Comparison of ENCODE assay signal across 2 cellular contexts in the genomic region with DNA sequence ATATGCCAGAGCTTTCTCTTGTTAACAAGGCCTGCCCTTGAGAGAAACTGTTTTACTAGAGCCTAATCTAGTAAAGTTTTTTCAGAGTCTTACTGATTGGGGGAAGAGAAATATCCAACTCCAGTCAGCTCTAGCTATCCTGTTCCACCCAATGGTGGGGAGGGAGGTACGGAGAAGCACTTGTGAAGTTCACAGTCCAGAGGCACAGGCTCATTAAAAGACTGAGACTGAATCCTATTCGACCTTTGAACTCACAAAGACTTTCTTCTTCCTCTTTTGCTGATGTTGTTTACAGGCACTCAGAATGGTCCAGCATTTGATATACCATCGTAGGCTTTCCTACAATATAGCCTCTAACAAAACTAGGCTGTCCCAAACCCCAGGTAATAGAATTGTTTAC.
A peak's percentile ranks its signal among the peaks of the same experiment; 100 is the strongest.
TF ChIP-seq lines count a peak whose summit lies in the region.

No MANE protein-coding gene starts in this region.

TF ChIP-seq in HepG2, 621 proteins besides CTCF, POLR2A, EP300 and RAD21:
- TF ChIP-seq SAP130 (CRISPR knock-in tag; IDR thresholded peaks at IDR 0.05; ENCODE audit: low read depth) (0 out of 2 replicates have a peak, but pooled peaks have one; percentile 11), HNF4A (CRISPR knock-in tag; IDR thresholded peaks at IDR 0.05) (peak; percentile 65), ZNF251 (CRISPR knock-in tag; IDR thresholded peaks at IDR 0.05) (no peak), FOXA3 (CRISPR knock-in tag; IDR thresholded peaks at IDR 0.05) (0 out of 2 replicates have a peak, but pooled peaks have one; percentile 9)

TF ChIP-seq in K562, 482 proteins besides CTCF, POLR2A, EP300 and RAD21:
- TF ChIP-seq ZNF507 (tag; conservative IDR thresholded peaks at IDR 0.05): no peak
- no peak for TF ChIP-seq PHF20 (IDR thresholded peaks at IDR 0.05; ENCODE audit: partially characterized antibody)
- TF ChIP-seq, protein P1, sequence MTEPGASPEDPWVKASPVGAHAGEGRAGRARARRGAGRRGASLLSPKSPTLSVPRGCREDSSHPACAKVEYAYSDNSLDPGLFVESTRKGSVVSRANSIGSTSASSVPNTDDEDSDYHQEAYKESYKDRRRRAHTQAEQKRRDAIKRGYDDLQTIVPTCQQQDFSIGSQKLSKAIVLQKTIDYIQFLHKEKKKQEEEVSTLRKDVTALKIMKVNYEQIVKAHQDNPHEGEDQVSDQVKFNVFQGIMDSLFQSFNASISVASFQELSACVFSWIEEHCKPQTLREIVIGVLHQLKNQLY (CRISPR knock-in tag; conservative IDR thresholded peaks at IDR 0.05): no peak
- no peak for TF ChIP-seq NUFIP1 (IDR thresholded peaks at IDR 0.05; ENCODE audit: partially characterized antibody)
- TF ChIP-seq, protein P2, sequence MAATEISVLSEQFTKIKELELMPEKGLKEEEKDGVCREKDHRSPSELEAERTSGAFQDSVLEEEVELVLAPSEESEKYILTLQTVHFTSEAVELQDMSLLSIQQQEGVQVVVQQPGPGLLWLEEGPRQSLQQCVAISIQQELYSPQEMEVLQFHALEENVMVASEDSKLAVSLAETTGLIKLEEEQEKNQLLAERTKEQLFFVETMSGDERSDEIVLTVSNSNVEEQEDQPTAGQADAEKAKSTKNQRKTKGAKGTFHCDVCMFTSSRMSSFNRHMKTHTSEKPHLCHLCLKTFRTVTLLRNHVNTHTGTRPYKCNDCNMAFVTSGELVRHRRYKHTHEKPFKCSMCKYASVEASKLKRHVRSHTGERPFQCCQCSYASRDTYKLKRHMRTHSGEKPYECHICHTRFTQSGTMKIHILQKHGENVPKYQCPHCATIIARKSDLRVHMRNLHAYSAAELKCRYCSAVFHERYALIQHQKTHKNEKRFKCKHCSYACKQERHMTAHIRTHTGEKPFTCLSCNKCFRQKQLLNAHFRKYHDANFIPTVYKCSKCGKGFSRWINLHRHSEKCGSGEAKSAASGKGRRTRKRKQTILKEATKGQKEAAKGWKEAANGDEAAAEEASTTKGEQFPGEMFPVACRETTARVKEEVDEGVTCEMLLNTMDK (IDR thresholded peaks at IDR 0.05; ENCODE audit: borderline replicate concordance, insufficient read depth, low read depth, low read length, poor library complexity, severe bottlenecking): no peak
- TF ChIP-seq, protein P3, sequence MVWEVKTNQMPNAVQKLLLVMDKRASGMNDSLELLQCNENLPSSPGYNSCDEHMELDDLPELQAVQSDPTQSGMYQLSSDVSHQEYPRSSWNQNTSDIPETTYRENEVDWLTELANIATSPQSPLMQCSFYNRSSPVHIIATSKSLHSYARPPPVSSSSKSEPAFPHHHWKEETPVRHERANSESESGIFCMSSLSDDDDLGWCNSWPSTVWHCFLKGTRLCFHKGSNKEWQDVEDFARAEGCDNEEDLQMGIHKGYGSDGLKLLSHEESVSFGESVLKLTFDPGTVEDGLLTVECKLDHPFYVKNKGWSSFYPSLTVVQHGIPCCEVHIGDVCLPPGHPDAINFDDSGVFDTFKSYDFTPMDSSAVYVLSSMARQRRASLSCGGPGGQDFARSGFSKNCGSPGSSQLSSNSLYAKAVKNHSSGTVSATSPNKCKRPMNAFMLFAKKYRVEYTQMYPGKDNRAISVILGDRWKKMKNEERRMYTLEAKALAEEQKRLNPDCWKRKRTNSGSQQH (CRISPR knock-in tag; IDR thresholded peaks at IDR 0.05): no peak
- no peak for TF ChIP-seq LARP7 (IDR thresholded peaks at IDR 0.05)
- TF ChIP-seq FOXK1 (CRISPR knock-in tag; IDR thresholded peaks at IDR 0.05; ENCODE audit: borderline replicate concordance): no peak
- TF ChIP-seq BRD9 (IDR thresholded peaks at IDR 0.05; ENCODE audit: low read depth, partially characterized antibody): no peak
- TF ChIP-seq TCF3 (CRISPR knock-in tag; IDR thresholded peaks at IDR 0.05): no peak
- peak; percentile 68; the same call in 1 of the 2 replicates for TF ChIP-seq NR2C2 (CRISPR knock-in tag; IDR thresholded peaks at IDR 0.05)
- peak; percentile 41; the same call in 1 of the 2 replicates for TF ChIP-seq NR2C2 (tag; IDR thresholded peaks at IDR 0.05)
- TF ChIP-seq NR2C1 (IDR thresholded peaks at IDR 0.05): peak; percentile 66
- peak; percentile 49; the same call in 1 of the 2 replicates for TF ChIP-seq NR2C1 (tag; IDR thresholded peaks at IDR 0.05)
- no peak for TF ChIP-seq ELF1 (tag; IDR thresholded peaks at IDR 0.05)
- TF ChIP-seq MYBL2 (IDR thresholded peaks at IDR 0.05; ENCODE audit: low read depth): no peak
- no peak for TF ChIP-seq MYBL2 (CRISPR knock-in tag; IDR thresholded peaks at IDR 0.05; ENCODE audit: borderline replicate concordance)
- no peak for TF ChIP-seq CEBPB (tag; IDR thresholded peaks at IDR 0.05)
- no peak for TF ChIP-seq PTTG1 (tag; IDR thresholded peaks at IDR 0.05; ENCODE audit: low read depth)
- no peak for TF ChIP-seq COPS2 (conservative IDR thresholded peaks at IDR 0.05)
TF ChIP-seq in K562: peak in this region for 2.
